14 cellular contexts compared by ENCODE assay signal in genomic region chrX:31353095-31353494, GRCh38.
DNase-seq lines count a peak whose midpoint lies in the region; ATAC-seq, FAIRE-seq and TF ChIP-seq lines count a peak whose summit lies in the region.
"Had no signal": no experiment of that assay in that cellular context is flagged by ENCODE, and none has a peak within 500 bp of the region (broad histone marks: within the 10 kb centered on the region; RNA-seq: fewer than 3 reads in every experiment).

No MANE protein-coding gene starts in this region.

- H3K27me3 ChIP-seq in A673 (replicated peaks; ENCODE audit: insufficient read depth, low read depth, low read length, poor library complexity) (no peaks in the 10 kb centered on the region), SJSA1 (replicated peaks) (no peaks in the 10 kb centered on the region), ascending aorta (no peaks in the 10 kb centered on the region)
- H3K27me3 ChIP-seq: gastrocnemius medialis, tibial artery had no signal

- no peak overlapping the region for H3K27ac ChIP-seq in A673 (ENCODE audit: low read depth, low read length, poor library complexity, severe bottlenecking)
- H3K27ac ChIP-seq in SJSA1 = no peak overlapping the region
- no peak overlapping the region for H3K27ac ChIP-seq in ascending aorta
- H3K27ac ChIP-seq: A549, gastrocnemius medialis, tibial artery had no signal

- no peak for ATAC-seq in HG03135 (IDR thresholded peaks at IDR 0.05; ENCODE audit: unreplicated experiment)
- ATAC-seq: A549, gastrocnemius medialis had no signal

- POLR2A ChIA-PET in A673 (lab: Charles Lee; ENCODE audit: low non-redundant PET) = no interaction called here

- no peak for TF ChIP-seq POLR2A in H54 (IDR thresholded peaks at IDR 0.05; ENCODE audit: low read depth, low read length)
- TF ChIP-seq POLR2A in GM12892 (IDR thresholded peaks at IDR 0.05; ENCODE audit: low read depth, low read length) = no peak

- in situ Hi-C loops in KBM-7 (cut with MboI; ENCODE audit: low pct_unique_long_range_greater_than_20kb, low sequenced_read_pairs) = no loop called here

- TF ChIP-seq CTCF in A673 (conservative IDR thresholded peaks at IDR 0.05; ENCODE audit: low read depth, low read length) = no peak
- TF ChIP-seq CTCF in ascending aorta (IDR thresholded peaks at IDR 0.05) = no peak

- no TSS peak for BruUV-seq in A673 (replicated peaks; lab: Mats Ljungman, UMichigan)

- no peak overlapping the region for H3K4me3 ChIP-seq in A673 (ENCODE audit: low read depth, low read length, poor library complexity, severe bottlenecking)
- H3K4me3 ChIP-seq in SJSA1 = no peak overlapping the region
- H3K4me3 ChIP-seq in ascending aorta = no peak overlapping the region
- H3K4me3 ChIP-seq: A549, gastrocnemius medialis, tibial artery had no signal

- DNase-seq in A673 (ENCODE audit: low spot score) (peak; percentile 45), H54 (ENCODE audit: insufficient read length, low spot score) (peak; percentile 3), SJSA1 (ENCODE audit: low read depth in 1 of 2, low spot score in 2 of 2) (peak; percentile 43 to 50), fibroblast of the conjunctiva (ENCODE audit: low read depth) (peak; percentile 9), GM12892 (ENCODE audit: insufficient read length) (no peak), KBM-7 (no peak), ascending aorta (ENCODE audit: low spot score in 2 of 2) (no peak)
- DNase-seq: activated effector memory CD4-positive, alpha-beta T cell treated with anti-CD3 and anti-CD28 coated beads, Interleukin-2, amount 50 U/mL, for 16 hours; DMS79 treated with DMSO at 0.1 percent for 48 hours; gastrocnemius medialis; NCI-H1417 treated with DMSO at 0.1 percent for 48 hours; tibial artery had no signal

- H3K36me3 ChIP-seq in A673 (ENCODE audit: insufficient read depth, low read length, poor library complexity, severe bottlenecking) (no peaks in the 10 kb centered on the region), SJSA1 (no peaks in the 10 kb centered on the region), ascending aorta (no peaks in the 10 kb centered on the region)
- H3K36me3 ChIP-seq: gastrocnemius medialis, tibial artery had no signal

- intact Hi-C loops in A673 (cut with micrococcal nuclease; ENCODE audit: unreplicated experiment) = no loop called here
- intact Hi-C loops in ascending aorta (cut with DNase I) = no loop called here

- H3K4me1 ChIP-seq in A673 (ENCODE audit: insufficient read depth, low read length, poor library complexity, severe bottlenecking) (no peaks in the 10 kb centered on the region), SJSA1 (replicated peaks) (peaks cover 17% of the 10 kb centered on the region), ascending aorta (no peaks in the 10 kb centered on the region)
- H3K4me1 ChIP-seq: A549, gastrocnemius medialis had no signal

- CTCF ChIA-PET in A673 (lab: Charles Lee) = no interaction called here

- H3K9me3 ChIP-seq in A673 (ENCODE audit: low read depth, low read length, poor library complexity, severe bottlenecking) = no peaks in the 10 kb centered on the region
- no peaks in the 10 kb centered on the region for H3K9me3 ChIP-seq in SJSA1 (replicated peaks)
- no peaks in the 10 kb centered on the region for H3K9me3 ChIP-seq in ascending aorta
- H3K9me3 ChIP-seq: A549, gastrocnemius medialis, tibial artery had no signal

- FAIRE-seq in H54 (lab: Jason Lieb, UNC) (no peak), GM12892 (lab: Jason Lieb, UNC) (no peak)
- FAIRE-seq: A549 had no signal

Comparison
In these comparisons a context has a peak if more than half of its experiments do, and no peak if none do; other contexts are left out.
1. DNase-seq: peak in A673 (single experiment), H54 (single experiment), SJSA1 (2 of 2) and fibroblast of the conjunctiva (single experiment); none in GM12892 (single experiment), KBM-7 (single experiment) and ascending aorta (0 of 2).